ENCODE assay signal across 8 cellular contexts in genomic region chr19:35702223-35703012, GRCh38. TPM values are rescaled to one million over a fixed set of nuclear protein-coding genes. Genes with fewer than 3 reads are reported as not detected.
DNase-seq lines count a peak whose midpoint lies in the region; ATAC-seq and TF ChIP-seq lines count a peak whose summit lies in the region.

No MANE protein-coding gene starts in this region.

- no TSS peak for BruUV-seq in IMR-90 (replicated peaks; lab: Mats Ljungman, UMichigan)
- BruUV-seq in PC-3 (replicated peaks; lab: Mats Ljungman, UMichigan), result no TSS peak

- no peak overlapping the region for H2AK9ac ChIP-seq in IMR-90 (replicated peaks; ENCODE audit: low read depth, low read length, poor library complexity)

- peak overlapping the region; percentile 90 for H3K27ac Mint-ChIP-seq in activated T-cell treated with anti-CD3 and anti-CD28 coated beads, Interleukin-2, amount 50 U/mL, for 24 hours

- 1% methylated on average over 35 of the region's 50 CpGs; no CpG with 5 or more reads in 1 of the 2 experiments for WGBS in IMR-90 (ENCODE audit: extremely low coverage in 2 of 2, insufficient read length in 1 of 2), 2 experiments
- 0% methylated on average over 7 to 15 of the region's 50 CpGs for WGBS in esophagus squamous epithelium, 2 donors

- TF ChIP-seq RAD21 in IMR-90 (IDR thresholded peaks at IDR 0.05; ENCODE audit: low read length), result no peak

- H2BK120ac ChIP-seq in IMR-90 (ENCODE audit: low read depth, low read length), result no peak overlapping the region

- H3F3A ChIP-seq in PC-3 (ENCODE audit: low read length, unreplicated experiment), result no peaks in the 10 kb centered on the region

- no peak overlapping the region for H3K27ac ChIP-seq in IMR-90 (ENCODE audit: insufficient read depth, low read length)
- H3K27ac ChIP-seq in PC-3 (ENCODE audit: low read length), result no peak overlapping the region
- H3K27ac ChIP-seq in esophagus squamous epithelium, result peak overlapping the region; percentile 25 to 71 (median 58)

- H3K4me3 ChIP-seq in IMR-90 (ENCODE audit: insufficient read depth, low read depth, low read length) (peak overlapping the region; percentile 49), PC-3 (ENCODE audit: low read length) (peak overlapping the region; percentile 84), esophagus squamous epithelium (peak overlapping the region; percentile 41 to 72 (median 60))

- peak overlapping the region in 1 of 2 experiments; percentile 87; a peak in 1 of 4 replicates for H4K8ac ChIP-seq in IMR-90 (ENCODE audit: low read depth in 2 of 2, low read length in 2 of 2)

- no peaks in the 10 kb centered on the region for H3K9me3 ChIP-seq in IMR-90 (ENCODE audit: control insufficient read depth, insufficient read depth, low read length)
- no peaks in the 10 kb centered on the region for H3K9me3 ChIP-seq in PC-3 (ENCODE audit: low read length)
- H3K9me3 ChIP-seq in esophagus squamous epithelium, result no peaks in the 10 kb centered on the region

- peak; percentile 99 for DNase-seq in DMS114 treated with DMSO at 0.1 percent for 48 hours (lab: John Stamatoyannopoulos, UW; ENCODE audit: unreplicated experiment)
- DNase-seq in IMR-90, result peak; percentile 97
- peak; percentile 96 for DNase-seq in PC-3
- DNase-seq in activated T-cell treated with anti-CD3 and anti-CD28 coated beads, Interleukin-2, amount 50 U/mL, for 24 hours, result peak; percentile 90
- DNase-seq in esophagus squamous epithelium (lab: John Stamatoyannopoulos, UW), result peak; percentile 83
- DNase-seq in myocyte (ENCODE audit: low read depth), result peak; percentile 99
- DNase-seq in stimulated activated CD8-positive, alpha-beta memory T cell treated with anti-CD3 and anti-CD28 coated beads, Interleukin-7, amount 100 ng/mL, for 4 hours (ENCODE audit: low read depth in 2 of 2), result peak; percentile 90 to 93

- peak overlapping the region; percentile 65; the same call in 1 of the 2 replicates for H3K14ac ChIP-seq in IMR-90 (replicated peaks; ENCODE audit: low read depth, low read length)

- no peak overlapping the region for H4K5ac ChIP-seq in IMR-90 (ENCODE audit: low read depth, low read length)

- no peak overlapping the region for H2AK5ac ChIP-seq in IMR-90 (ENCODE audit: low read depth, low read length)

- H2AFZ ChIP-seq in IMR-90 (replicated peaks; ENCODE audit: low read length, poor library complexity), result peak overlapping the region; percentile 97
- peak overlapping the region; percentile 99 for H2AFZ ChIP-seq in PC-3 (ENCODE audit: low read length)

- ATAC-seq in GM21529 (IDR thresholded peaks at IDR 0.05; ENCODE audit: unreplicated experiment) (peak; percentile 93), IMR-90 (ENCODE audit: low read depth) (peak; percentile 100), PC-3 (peak; percentile 100)

- H3K9me1 ChIP-seq in IMR-90 (ENCODE audit: insufficient read depth, low read length), result no peaks in the 10 kb centered on the region

- H3K27me3 ChIP-seq in IMR-90 (ENCODE audit: control insufficient read depth, insufficient read depth, low read length) (no peaks in the 10 kb centered on the region), PC-3 (ENCODE audit: low read length) (no peaks in the 10 kb centered on the region), esophagus squamous epithelium (peaks cover 0 to 8% (median 0%) of the 10 kb centered on the region in 4 donors)

- TF ChIP-seq POLR2A in IMR-90 (IDR thresholded peaks at IDR 0.05; ENCODE audit: low read depth, low read length) (no peak), esophagus squamous epithelium (IDR thresholded peaks at IDR 0.05) (peak in 2 of 4 donors; percentile 33 to 46)

- peak overlapping the region; percentile 97 for H3K4me2 ChIP-seq in IMR-90 (ENCODE audit: low read depth, low read length)
- peak overlapping the region; percentile 97 for H3K4me2 ChIP-seq in PC-3 (ENCODE audit: low read length)

- H4K91ac ChIP-seq in IMR-90 (ENCODE audit: insufficient read depth, low read depth, low read length), result no peak overlapping the region

- no peak overlapping the region for H3K23ac ChIP-seq in IMR-90 (ENCODE audit: low read depth, low read length)

- peak overlapping the region; percentile 88 for H3K4me3 Mint-ChIP-seq in activated T-cell treated with anti-CD3 and anti-CD28 coated beads, Interleukin-2, amount 50 U/mL, for 24 hours

- dilution Hi-C loops in IMR-90 (cut with HindIII; ENCODE audit: low sequenced_read_pairs, unreplicated experiment), result no loop called here

- no peak overlapping the region for H2BK20ac ChIP-seq in IMR-90 (ENCODE audit: low read depth, low read length)

- no peak overlapping the region for H2BK15ac ChIP-seq in IMR-90 (ENCODE audit: low read depth, low read length)

- H3K27me3 Mint-ChIP-seq in activated T-cell treated with anti-CD3 and anti-CD28 coated beads, Interleukin-2, amount 50 U/mL, for 24 hours, result no peaks in the 10 kb centered on the region

- no peak overlapping the region for H2BK5ac ChIP-seq in IMR-90 (ENCODE audit: low read depth, low read length, poor library complexity, severe bottlenecking)

- POLR2A ChIA-PET in IMR-90 (lab: Charles Lee; ENCODE audit: unreplicated experiment) (no interaction called here), PC-3 (lab: Charles Lee; ENCODE audit: unreplicated experiment) (no interaction called here)

- H3K9me2 ChIP-seq in PC-3 (replicated peaks; ENCODE audit: low read length), result no peaks in the 10 kb centered on the region

- H4K20me1 ChIP-seq in IMR-90 (ENCODE audit: insufficient read depth, low read length), result no peaks in the 10 kb centered on the region
- H4K20me1 ChIP-seq in PC-3 (ENCODE audit: low read length), result no peaks in the 10 kb centered on the region

- in situ Hi-C loops in IMR-90 (cut with MboI; ENCODE audit: low sequenced_read_pairs), result no loop called here

- CTCF ChIA-PET in IMR-90 (lab: Yijun Ruan, JAX), result interaction anchor here (0.5 to 0.6 kb wide), 2 partner anchors 10 to 306 kb away, joined by 3 to 8 read pairs; no protein-coding TSS in a partner anchor
- CTCF ChIA-PET in PC-3 (lab: Charles Lee), result interaction anchor here (0.6 kb wide), 2 partner anchors 57 to 114 kb away, joined by 3 read pairs; no protein-coding TSS in a partner anchor

- no peaks in the 10 kb centered on the region for H3K36me3 ChIP-seq in IMR-90 (ENCODE audit: control insufficient read depth, insufficient read depth, low read length)
- no peaks in the 10 kb centered on the region for H3K36me3 ChIP-seq in PC-3 (ENCODE audit: low read depth, low read length)
- H3K36me3 ChIP-seq in esophagus squamous epithelium, result no peaks in the 10 kb centered on the region

- intact Hi-C loops in IMR-90 (cut with micrococcal nuclease), result loop anchor here (5.0 kb wide), 1 partner anchor 155 kb away; the partner anchor contains the start of gene TMEM147
- intact Hi-C loops in PC-3 (cut with micrococcal nuclease), result loop anchor here (2.0 kb wide), 1 partner anchor 14 kb away; no protein-coding TSS in a partner anchor
- intact Hi-C loops in esophagus squamous epithelium (cut with DNase I), result no loop called here

- peaks cover 2% of the 10 kb centered on the region for H3K36me3 Mint-ChIP-seq in activated T-cell treated with anti-CD3 and anti-CD28 coated beads, Interleukin-2, amount 50 U/mL, for 24 hours (ENCODE audit: low read depth)

- H3K4me1 Mint-ChIP-seq in activated T-cell treated with anti-CD3 and anti-CD28 coated beads, Interleukin-2, amount 50 U/mL, for 24 hours (ENCODE audit: low read depth), result peaks cover 8% of the 10 kb centered on the region

- H3K4me1 ChIP-seq in IMR-90 (ENCODE audit: control insufficient read depth, insufficient read depth, low read length), result no peaks in the 10 kb centered on the region
- no peaks in the 10 kb centered on the region for H3K4me1 ChIP-seq in PC-3 (ENCODE audit: insufficient read depth, low read length)
- H3K4me1 ChIP-seq in esophagus squamous epithelium, result peaks cover 3 to 30% (median 11%) of the 10 kb centered on the region in 3 donors

- no peak overlapping the region for H3K56ac ChIP-seq in IMR-90 (ENCODE audit: extremely low read depth, insufficient read depth, low read length)

- peak overlapping the region; percentile 52; the same call in 1 of the 2 replicates for H3K9ac ChIP-seq in IMR-90 (ENCODE audit: low read depth, low read length)
- H3K9ac ChIP-seq in PC-3 (ENCODE audit: low read length), result no peak overlapping the region

- TF ChIP-seq CTCF in IMR-90 (conservative IDR thresholded peaks at IDR 0.05; ENCODE audit: low read depth, low read length) (no peak), PC-3 (conservative IDR thresholded peaks at IDR 0.05; ENCODE audit: low read depth, low read length) (no peak), esophagus squamous epithelium (IDR thresholded peaks at IDR 0.05) (no peak)

- no peaks in the 10 kb centered on the region for H3K9me3 Mint-ChIP-seq in activated T-cell treated with anti-CD3 and anti-CD28 coated beads, Interleukin-2, amount 50 U/mL, for 24 hours

- no peak overlapping the region for H3K18ac ChIP-seq in IMR-90 (ENCODE audit: low read depth, low read length)

- no peaks in the 10 kb centered on the region for H3K79me2 ChIP-seq in PC-3 (ENCODE audit: low read length)

- no peaks in the 10 kb centered on the region for H3K79me1 ChIP-seq in IMR-90 (ENCODE audit: low read depth in 1 of 2, low read length in 2 of 2)

- H3K4ac ChIP-seq in IMR-90 (ENCODE audit: low read depth, low read length), result no peak overlapping the region

RNA-seq across cellular contexts. Expression of gene ZBTB32, which starts 1.9 kb away (rescaled TPM):
- not detected in 2 replicates for total RNA-seq in IMR-90 (2012; rRNA removed)
- not detected in 2 replicates for polyA plus RNA-seq in IMR-90 (2012; rRNA removed)
- polyA plus RNA-seq in IMR-90 (2012; cell fraction: cytosol; rRNA removed), result not detected in 2 replicates
- not detected in 2 replicates for polyA plus RNA-seq in IMR-90 (2012; cell fraction: nucleus; rRNA removed; ENCODE audit: low replicate concordance)
- total RNA-seq in PC-3 (2014; rRNA removed), result not detected in 2 replicates
- total RNA-seq in esophagus squamous epithelium, result under 1 TPM in 1 of 4 donors, not detected in 3; 0.38 TPM
- 0.11 TPM in 1 of 2 replicates, not detected in the other for total RNA-seq in myocyte
- 0.58 TPM for polyA plus RNA-seq in myocyte (2012)

RNA-seq across cellular contexts. Expression of gene KMT2B, which starts 15.4 kb away (rescaled TPM):
- total RNA-seq in IMR-90 (2012; rRNA removed), result 1.9 and 3.0 TPM in 2 replicates
- polyA plus RNA-seq in IMR-90 (2012; rRNA removed), result 27.5 and 30.7 TPM in 2 replicates
- polyA plus RNA-seq in IMR-90 (2012; cell fraction: cytosol; rRNA removed), result 20.2 and 28.0 TPM in 2 replicates
- 163 and 263 TPM in 2 replicates for polyA plus RNA-seq in IMR-90 (2012; cell fraction: nucleus; rRNA removed; ENCODE audit: low replicate concordance)
- 10.8 and 23.4 TPM in 2 replicates for total RNA-seq in PC-3 (2014; rRNA removed)
- 10 to 100 TPM in 3 of 4 donors, 1 to 10 TPM in 1; 7.5 to 33.7 (median 15.6) TPM for total RNA-seq in esophagus squamous epithelium
- 11.1 and 11.2 TPM in 2 replicates for total RNA-seq in myocyte
- polyA plus RNA-seq in myocyte (2012), result 18.3 TPM

RNA-seq across cellular contexts. Expression of gene UPK1A, which starts 36.1 kb away (rescaled TPM):
- total RNA-seq in IMR-90 (2012; rRNA removed) (not detected in 2 replicates), PC-3 (2014; rRNA removed) (not detected in 2 replicates), esophagus squamous epithelium (10 to 100 TPM in 1 of 4 donors, 1 to 10 TPM in 2, not detected in 1; 4.6 to 18.7 (median 9.8) TPM), myocyte (not detected in 2 replicates)
- polyA plus RNA-seq in IMR-90 (2012; rRNA removed), result 0.20 and 0.21 TPM in 2 replicates
- polyA plus RNA-seq in IMR-90 (2012; cell fraction: cytosol; rRNA removed), result 0.14 TPM in 1 of 2 replicates, not detected in the other
- 0.14 and 0.18 TPM in 2 replicates for polyA plus RNA-seq in IMR-90 (2012; cell fraction: nucleus; rRNA removed; ENCODE audit: low replicate concordance)
- 0.23 TPM for polyA plus RNA-seq in myocyte (2012)

RNA-seq across cellular contexts. Expression of gene IGFLR1, which starts 39.8 kb away (rescaled TPM):
- total RNA-seq in IMR-90 (2012; rRNA removed), result 0.72 and 2.8 TPM in 2 replicates
- polyA plus RNA-seq in IMR-90 (2012; rRNA removed), result 2.7 and 3.8 TPM in 2 replicates
- 3.1 and 4.5 TPM in 2 replicates for polyA plus RNA-seq in IMR-90 (2012; cell fraction: cytosol; rRNA removed)
- polyA plus RNA-seq in IMR-90 (2012; cell fraction: nucleus; rRNA removed; ENCODE audit: low replicate concordance), result 2.2 and 6.4 TPM in 2 replicates
- total RNA-seq in PC-3 (2014; rRNA removed), result 0.81 and 9.3 TPM in 2 replicates
- 1 to 10 TPM in 3 of 4 donors, under 1 TPM in 1; 0.87 to 4.8 (median 4.3) TPM for total RNA-seq in esophagus squamous epithelium
- 1.8 and 4.8 TPM in 2 replicates for total RNA-seq in myocyte
- 1.0 TPM for polyA plus RNA-seq in myocyte (2012)

RNA-seq across cellular contexts. Expression of gene U2AF1L4, which starts 42.8 kb away (rescaled TPM):
- total RNA-seq in IMR-90 (2012; rRNA removed), result 6.1 and 8.1 TPM in 2 replicates
- polyA plus RNA-seq in IMR-90 (2012; rRNA removed), result 15.0 and 15.6 TPM in 2 replicates
- 10.4 and 13.4 TPM in 2 replicates for polyA plus RNA-seq in IMR-90 (2012; cell fraction: cytosol; rRNA removed)
- 55.1 and 76.6 TPM in 2 replicates for polyA plus RNA-seq in IMR-90 (2012; cell fraction: nucleus; rRNA removed; ENCODE audit: low replicate concordance)
- total RNA-seq in PC-3 (2014; rRNA removed), result 7.8 and 16.4 TPM in 2 replicates
- total RNA-seq in esophagus squamous epithelium, result 10 to 100 TPM; 10.2 to 19.0 (median 17.5) TPM
- 9.7 and 12.0 TPM in 2 replicates for total RNA-seq in myocyte
- polyA plus RNA-seq in myocyte (2012), result 22.4 TPM

Comparison
In these comparisons a context has a peak if more than half of its experiments do, and no peak if none do; other contexts are left out.
1. H3K27ac ChIP-seq: peak in esophagus squamous epithelium (4 of 4); none in IMR-90 (single experiment) and PC-3 (single experiment).
2. Peak in every context shown above with its lines, with median percentiles within 50 percentile points of each other: DNase-seq, ATAC-seq and H3K4me3 ChIP-seq.